35 cellular contexts compared by ENCODE assay signal in the genomic region with DNA sequence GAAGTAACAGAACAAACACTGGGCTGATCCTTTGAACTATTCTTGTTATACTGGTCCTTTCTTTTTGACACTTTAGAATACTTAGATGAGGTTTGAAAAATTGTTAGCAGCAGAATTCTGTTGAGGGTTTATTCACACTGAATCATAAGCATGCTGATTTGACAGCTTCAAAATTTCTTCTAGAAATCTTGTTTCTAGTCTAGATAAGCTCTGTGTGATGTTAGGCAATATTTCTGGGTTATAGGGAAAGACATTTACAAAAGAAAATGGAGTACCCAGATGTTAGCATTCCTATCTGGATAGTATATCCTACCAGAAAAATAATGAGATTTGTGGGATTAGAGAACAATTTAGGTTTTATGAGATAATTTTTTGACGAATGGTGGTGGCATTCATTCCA. TPM values are rescaled to one million over a fixed set of nuclear protein-coding genes. Genes with fewer than 3 reads are reported as not detected.
DNase-seq lines count a peak whose midpoint lies in the region; ATAC-seq, FAIRE-seq and TF ChIP-seq lines count a peak whose summit lies in the region.
"Had no signal": no experiment of that assay in that cellular context is flagged by ENCODE, and none has a peak within 500 bp of the region (broad histone marks: within the 10 kb centered on the region; RNA-seq: fewer than 3 reads in every experiment).

No MANE protein-coding gene starts in this region.

- CTCF ChIA-PET in GM12878 (lab: Yijun Ruan, JAX) (no interaction called here), PC-3 (lab: Charles Lee) (no interaction called here)

- no peaks in the 10 kb centered on the region for H3F3A ChIP-seq in PC-3 (ENCODE audit: low read length, unreplicated experiment)

- SMC1A ChIA-PET in GM12878 (lab: Charles Lee; ENCODE audit: uncharacterized antibody, unreplicated experiment) = no interaction called here

- in situ Hi-C loops in GM12878 (cut with MboI) = no loop called here

- H3K79me2 ChIP-seq in GM12878 (ENCODE audit: control insufficient read depth, insufficient read depth, low read length) (no peaks in the 10 kb centered on the region), PC-3 (ENCODE audit: low read length) (no peaks in the 10 kb centered on the region)

- TF ChIP-seq EP300 in GM12878 (IDR thresholded peaks at IDR 0.05; ENCODE audit: borderline replicate concordance in 1 of 2, control insufficient read depth in 1 of 2, low read depth in 2 of 2, low read length in 2 of 2) = no peak

- peak; percentile 13 for FAIRE-seq in GM12878 (lab: Jason Lieb, UNC)
- FAIRE-seq: A204.1, A549, D721Med had no signal

- no TSS peak for BruUV-seq in GM12878 (replicated peaks; lab: Mats Ljungman, UMichigan)
- BruUV-seq in PC-3 (replicated peaks; lab: Mats Ljungman, UMichigan) = no TSS peak

- H3K36me3 ChIP-seq in adipocyte (ENCODE audit: control insufficient read depth, insufficient read depth, low read length, severe bottlenecking) (no peaks in the 10 kb centered on the region), GM12878 (ENCODE audit: control insufficient read depth in 2 of 2, insufficient read depth in 2 of 2, low read length in 1 of 2) (no peaks in the 10 kb centered on the region), PC-3 (ENCODE audit: low read depth, low read length) (no peaks in the 10 kb centered on the region)
- H3K36me3 ChIP-seq: BE2C; BLaER1; BLaER1 treated with 17β-estradiol and CSF1 and Interleukin-3, amounts not matched to agents 10 nM and 100 nM had no signal

- H3K9me2 ChIP-seq in PC-3 (replicated peaks; ENCODE audit: low read length) = no peaks in the 10 kb centered on the region

- 29% methylated on average over 1 of the region's 1 CpG for WGBS in GM12878 (ENCODE audit: insufficient coverage, insufficient replicate concordance, low lambda C conversion rate, missing lambda C conversion rate)

- no peak for TF ChIP-seq RAD21 in GM12878 (IDR thresholded peaks at IDR 0.05; ENCODE audit: insufficient read depth, low read depth, low read length)

- H2AFZ ChIP-seq in GM12878 (ENCODE audit: control insufficient read depth, low read depth, low read length) (no peak overlapping the region), PC-3 (ENCODE audit: low read length) (no peak overlapping the region)

- TF ChIP-seq POLR2A in GM12878 (IDR thresholded peaks at IDR 0.05; ENCODE audit: low read depth, low read length) = no peak

- H3K4me1 ChIP-seq in adipocyte (ENCODE audit: control insufficient read depth, insufficient read depth, low read length) = peaks cover 40% of the 10 kb centered on the region
- no peaks in the 10 kb centered on the region for H3K4me1 ChIP-seq in GM12878 (ENCODE audit: control insufficient read depth, insufficient read depth, low read length)
- peaks cover 39% of the 10 kb centered on the region for H3K4me1 ChIP-seq in PC-3 (ENCODE audit: insufficient read depth, low read length)
- H3K4me1 ChIP-seq: A549; BE2C; BLaER1; BLaER1 treated with 17β-estradiol and CSF1 and Interleukin-3, amounts not matched to agents 10 nM and 100 nM had no signal

- H3K4me3 ChIP-seq in adipocyte (ENCODE audit: low read length) (no peak overlapping the region), GM12878 (no peak overlapping the region), PC-3 (ENCODE audit: low read length) (no peak overlapping the region)
- H3K4me3 ChIP-seq: A549; BLaER1; BLaER1 treated with 17β-estradiol and CSF1 and Interleukin-3, amounts not matched to agents 10 nM and 100 nM had no signal

- POLR2A ChIA-PET in GM12878 (lab: Charles Lee) = no interaction called here
- POLR2A ChIA-PET in PC-3 (lab: Charles Lee; ENCODE audit: unreplicated experiment) = no interaction called here

- RAD21 ChIA-PET in GM12878 (lab: Charles Lee; ENCODE audit: unreplicated experiment) = no interaction called here

- no peaks in the 10 kb centered on the region for H4K20me1 ChIP-seq in GM12878 (ENCODE audit: control insufficient read depth, insufficient read depth)
- no peaks in the 10 kb centered on the region for H4K20me1 ChIP-seq in PC-3 (ENCODE audit: low read length)
- H4K20me1 ChIP-seq: BLaER1; BLaER1 treated with 17β-estradiol and CSF1 and Interleukin-3, amounts not matched to agents 10 nM and 100 nM had no signal

- H3K27ac ChIP-seq in GM12878 (ENCODE audit: control insufficient read depth, insufficient read depth) = no peak overlapping the region
- H3K27ac ChIP-seq in PC-3 (ENCODE audit: low read length) = no peak overlapping the region
- H3K27ac ChIP-seq: 22Rv1; A549; BLaER1; BLaER1 treated with 17β-estradiol and CSF1 and Interleukin-3, amounts not matched to agents 10 nM and 100 nM; C4-2B had no signal

- H3K9me3 ChIP-seq in adipocyte (ENCODE audit: control insufficient read depth, low read length) = no peaks in the 10 kb centered on the region
- no peaks in the 10 kb centered on the region for H3K9me3 ChIP-seq in GM12878 (replicated peaks; ENCODE audit: control insufficient read depth, insufficient read depth, low read length)
- no peaks in the 10 kb centered on the region for H3K9me3 ChIP-seq in PC-3 (ENCODE audit: low read length)
- H3K9me3 ChIP-seq: A549, BE2C, Caco-2 had no signal

- ATAC-seq in GM12878 (no peak), HG02852 (IDR thresholded peaks at IDR 0.05; ENCODE audit: unreplicated experiment) (no peak), HG03196 (IDR thresholded peaks at IDR 0.05; ENCODE audit: unreplicated experiment) (no peak), PC-3 (no peak)
- ATAC-seq: A549; CD8-positive, alpha-beta T cell had no signal

- H3K9ac ChIP-seq in adipocyte (ENCODE audit: low read length) (peak overlapping the region; percentile 13), GM12878 (ENCODE audit: control insufficient read depth, insufficient read depth, low read length) (no peak overlapping the region), PC-3 (ENCODE audit: low read length) (no peak overlapping the region)
- H3K9ac ChIP-seq: BLaER1; BLaER1 treated with 17β-estradiol and CSF1 and Interleukin-3, amounts not matched to agents 10 nM and 100 nM had no signal

- no peak overlapping the region for H3K4me2 ChIP-seq in GM12878 (ENCODE audit: control insufficient read depth, insufficient read depth)
- no peak overlapping the region for H3K4me2 ChIP-seq in PC-3 (ENCODE audit: low read length)
- H3K4me2 ChIP-seq: A549; BLaER1; BLaER1 treated with 17β-estradiol and CSF1 and Interleukin-3, amounts not matched to agents 10 nM and 100 nM had no signal

- TF ChIP-seq CTCF in GM12878 (IDR thresholded peaks at IDR 0.05 in 2 of 3, conservative IDR thresholded peaks at IDR 0.05 in 1 of 3; ENCODE audit: control insufficient read depth in 2 of 3, extremely low read depth in 1 of 3, insufficient read depth in 1 of 3, low read depth in 3 of 3, low read length in 3 of 3) = no peak
- TF ChIP-seq CTCF in PC-3 (conservative IDR thresholded peaks at IDR 0.05; ENCODE audit: low read depth, low read length) = no peak

- H3K27me3 ChIP-seq in adipocyte (replicated peaks; ENCODE audit: control insufficient read depth, insufficient read depth, low read length) (no peaks in the 10 kb centered on the region), GM12878 (replicated peaks in 1 of 2; ENCODE audit: control insufficient read depth in 2 of 2, insufficient read depth in 2 of 2, low read length in 1 of 2) (no peaks in the 10 kb centered on the region), PC-3 (ENCODE audit: low read length) (no peaks in the 10 kb centered on the region)
- H3K27me3 ChIP-seq: BE2C; BLaER1; BLaER1 treated with 17β-estradiol and CSF1 and Interleukin-3, amounts not matched to agents 10 nM and 100 nM had no signal

- intact Hi-C loops in GM12878 (cut with micrococcal nuclease; ENCODE audit: unreplicated experiment) (no loop called here), PC-3 (cut with micrococcal nuclease) (no loop called here)

- DNase-seq in NCI-H226 = peak; percentile 34
- DNase-seq in adipocyte (ENCODE audit: low read depth) = no peak
- DNase-seq in amniotic epithelial cell (ENCODE audit: low read depth) = peak; percentile 52
- DNase-seq in GM12878 (ENCODE audit: low read depth, low spot score) = no peak
- DNase-seq in amygdala (lab: John Stamatoyannopoulos, UW) = no peak
- no peak for DNase-seq in PC-3
- DNase-seq: 8988T; ACHN; AML-193; BE2C; C1 segment of cervical spinal cord; Caco-2; Calu3; CD4-positive, alpha-beta memory T cell; CD4-positive, alpha-beta T cell; CD4-positive, CD25-positive, alpha-beta regulatory T cell; CD8-positive, alpha-beta memory T cell; CD8-positive, alpha-beta T cell; COR-L47; DMS 273 treated with DMSO at 0.1 percent for 48 hours; DMS153; DMS53; DMS79; DMS79 treated with DMSO at 0.1 percent for 48 hours; DND-41; EL had no signal

RNA-seq across cellular contexts. Expression of a gene that starts 12.1 kb away (rescaled TPM):
- 16.5 and 17.8 TPM in 2 replicates for total RNA-seq in GM12878 (2013; cell fraction: nucleolus; rRNA removed)
- 23.5 and 25.1 TPM in 2 replicates for total RNA-seq in GM12878 (2014; rRNA removed)
- 21.4 and 21.5 TPM in 2 replicates for total RNA-seq in GM12878 (2014; rRNA removed; fragmentation: Illumina TruSeq; extraction: Trizol)
- total RNA-seq in GM12878 (2021) = 21.6 and 22.2 TPM in 2 replicates
- 9.6 TPM for polyA plus RNA-seq in GM12878 (2011; ENCODE audit: low read depth)
- 12.4 and 12.7 TPM in 2 replicates for polyA plus RNA-seq in GM12878 (2011; rRNA removed)
- 6.1 and 7.2 TPM in 2 replicates for polyA plus RNA-seq in GM12878 (2011; cell fraction: cytosol; rRNA removed)
- 7.3 and 9.9 TPM in 2 replicates for polyA plus RNA-seq in GM12878 (2011; cell fraction: nucleus; rRNA removed)
- 12.9 and 13.0 TPM in 2 replicates for polyA plus RNA-seq in GM12878 (2012)
- polyA plus RNA-seq in GM12878 (2014; fragmentation: Illumina TruSeq; extraction: Trizol) = 23.8 and 25.0 TPM in 2 replicates
- 1 to 10 TPM; 6.8 to 9.1 TPM for polyA plus RNA-seq in GM12878 (2014; fragmentation: Nextera tagmentation; extraction: Ambion mirVana)
- polyA plus RNA-seq in GM12878 (2014; rRNA removed) = 16.0 and 16.2 TPM in 2 replicates
- polyA plus RNA-seq in GM12878 (2016; fragmentation: Nextera tagmentation; extraction: Ambion mirVana) = 10 to 100 TPM; 10.1 to 10.4 TPM
- 9.9 and 10.7 TPM in 2 replicates for polyA minus RNA-seq in GM12878 (2011; rRNA and poly(A)+ RNA removed)
- polyA minus RNA-seq in GM12878 (2011; cell fraction: cytosol; rRNA and poly(A)+ RNA removed) = 4.0 TPM in 2 replicates
- polyA minus RNA-seq in GM12878 (2011; cell fraction: nucleus; rRNA and poly(A)+ RNA removed) = 11.5 and 13.6 TPM in 2 replicates
- 41.7 and 45.2 TPM in 2 replicates for total RNA-seq in PC-3 (2014; rRNA removed)

Comparison
In these comparisons a context has a peak if more than half of its experiments do, and no peak if none do; other contexts are left out.
1. DNase-seq: peak in NCI-H226 (single experiment) and amniotic epithelial cell (single experiment); none in adipocyte (single experiment), GM12878 (single experiment), amygdala (0 of 56) and PC-3 (single experiment).